ENCODE assay signal across 22 cellular contexts in genomic region chr11:72711141-72711540, GRCh38. TPM values are rescaled to one million over a fixed set of nuclear protein-coding genes. Genes with fewer than 3 reads are reported as not detected.
DNase-seq lines count a peak whose midpoint lies in the region; ATAC-seq, FAIRE-seq and TF ChIP-seq lines count a peak whose summit lies in the region.
"Had no signal": no experiment of that assay in that cellular context is flagged by ENCODE, and none has a peak within 500 bp of the region (broad histone marks: within the 10 kb centered on the region; RNA-seq: fewer than 3 reads in every experiment).

No MANE protein-coding gene starts in this region.

- POLR2A ChIA-PET in WTC11 (lab: Charles Lee): no interaction called here

- H4K20me1 ChIP-seq in H9 (ENCODE audit: control insufficient read depth, insufficient read depth, insufficient read length) (peaks cover 4% of the 10 kb centered on the region), osteoblast (ENCODE audit: insufficient read depth, low read length) (peaks cover 45% of the 10 kb centered on the region)

- no peak overlapping the region for H2BK20ac ChIP-seq in H9 (ENCODE audit: low read depth, low read length, poor library complexity, severe bottlenecking)

- no peak overlapping the region for H3K14ac ChIP-seq in H9 (ENCODE audit: insufficient read depth, low read length)

- H2BK5ac ChIP-seq in H9 (ENCODE audit: insufficient read length, low read length): no peak overlapping the region

- H3K4me2 ChIP-seq in H9 (ENCODE audit: insufficient read depth, insufficient read length, low read length) (no peak overlapping the region), osteoblast (ENCODE audit: insufficient read depth, low read length) (no peak overlapping the region)

- no peak overlapping the region for H3K56ac ChIP-seq in H9 (ENCODE audit: insufficient read length, low read depth, low read length)

- no peak overlapping the region for H2AK5ac ChIP-seq in H9 (ENCODE audit: insufficient read length, low read length)

- no peak overlapping the region for H4K5ac ChIP-seq in H9 (ENCODE audit: insufficient read length, low read depth, low read length)

- H3K27ac Mint-ChIP-seq in H9 (peak overlapping the region; percentile 24 to 79 (median 28); a peak in 4 of 7 replicates), WTC11 (peak overlapping the region; percentile 87)
- peak overlapping the region; percentile 21 to 58 for H3K27ac Mint-ChIP-seq in natural killer cell treated with Interleukin-12 subunit alpha and Interleukin-12 subunit beta and Interleukin-15 and Interleukin-18, amount 100 ng/mL, for 72 hours
- H3K27ac Mint-ChIP-seq: B cell had no signal

- H2BK12ac ChIP-seq in H9 (ENCODE audit: insufficient read length, low read depth, low read length): no peak overlapping the region

- H3K79me1 ChIP-seq in H9 (ENCODE audit: insufficient read depth, low read depth, low read length, poor library complexity, severe bottlenecking): no peaks in the 10 kb centered on the region

- H2BK120ac ChIP-seq in H9 (ENCODE audit: low read depth, low read length, poor library complexity, severe bottlenecking): no peak overlapping the region

- H3K4me3 Mint-ChIP-seq in H9 (no peak overlapping the region), WTC11 (no peak overlapping the region)
- H3K4me3 Mint-ChIP-seq in natural killer cell treated with Interleukin-12 subunit alpha and Interleukin-12 subunit beta and Interleukin-15 and Interleukin-18, amount 100 ng/mL, for 72 hours: no peak overlapping the region
- H3K4me3 Mint-ChIP-seq: B cell had no signal

- H3K9me3 ChIP-seq in H9 (ENCODE audit: control insufficient read depth, low read depth, low read length) (no peaks in the 10 kb centered on the region), osteoblast (ENCODE audit: low read depth, low read length) (no peaks in the 10 kb centered on the region)

- H3K36me3 ChIP-seq in osteoblast (ENCODE audit: insufficient read depth, low read length): peaks cover 29% of the 10 kb centered on the region

- H2BK15ac ChIP-seq in H9 (ENCODE audit: low read depth, low read length): no peak overlapping the region

- H4K8ac ChIP-seq in H9 (replicated peaks; ENCODE audit: insufficient read length, low read depth, low read length): no peak overlapping the region

- H3K27ac ChIP-seq in H9 (ENCODE audit: insufficient read length, low read depth, low read length) (no peak overlapping the region), osteoblast (ENCODE audit: low read depth, low read length) (no peak overlapping the region)
- H3K27ac ChIP-seq: RWPE1 had no signal

- H3K4me1 Mint-ChIP-seq in H9: peaks cover 24 to 41% of the 10 kb centered on the region in 2 experiments
- peaks cover 25% of the 10 kb centered on the region for H3K4me1 Mint-ChIP-seq in WTC11
- peaks cover 16 to 47% of the 10 kb centered on the region in 2 donors for H3K4me1 Mint-ChIP-seq in natural killer cell treated with Interleukin-12 subunit alpha and Interleukin-12 subunit beta and Interleukin-15 and Interleukin-18, amount 100 ng/mL, for 72 hours (ENCODE audit: low read depth in 2 of 2)

- H3K4ac ChIP-seq in H9 (ENCODE audit: low read depth, low read length): no peak overlapping the region

- no peaks in the 10 kb centered on the region for H3K27me3 ChIP-seq in H9 (ENCODE audit: insufficient read depth, low read length)
- H3K27me3 ChIP-seq in osteoblast (ENCODE audit: insufficient read depth, low read length): no peaks in the 10 kb centered on the region

- H3K23me2 ChIP-seq in H9 (ENCODE audit: insufficient read length, low read depth, low read length, poor library complexity, severe bottlenecking): peaks cover 2% of the 10 kb centered on the region

- H3K27me3 Mint-ChIP-seq in H9 (ENCODE audit: low read depth) (no peaks in the 10 kb centered on the region), WTC11 (ENCODE audit: low read depth) (no peaks in the 10 kb centered on the region)
- no peaks in the 10 kb centered on the region for H3K27me3 Mint-ChIP-seq in natural killer cell treated with Interleukin-12 subunit alpha and Interleukin-12 subunit beta and Interleukin-15 and Interleukin-18, amount 100 ng/mL, for 72 hours
- H3K27me3 Mint-ChIP-seq: B cell had no signal

- no peak overlapping the region for H4K91ac ChIP-seq in H9 (ENCODE audit: insufficient read length, low read depth, low read length)

- no peak overlapping the region for H3K9ac ChIP-seq in H9 (ENCODE audit: extremely low read depth, insufficient read length, low read length)

- ATAC-seq in WTC11: no peak
- ATAC-seq in natural killer cell treated with Interleukin-12 subunit alpha and Interleukin-12 subunit beta and Interleukin-15 and Interleukin-18, amount 100 ng/mL, for 72 hours: no peak
- no peak for ATAC-seq in HG02798 (IDR thresholded peaks at IDR 0.05; ENCODE audit: poor library complexity, unreplicated experiment)

- H3K9me3 Mint-ChIP-seq in H9 (no peaks in the 10 kb centered on the region), WTC11 (no peaks in the 10 kb centered on the region)
- H3K9me3 Mint-ChIP-seq in natural killer cell treated with Interleukin-12 subunit alpha and Interleukin-12 subunit beta and Interleukin-15 and Interleukin-18, amount 100 ng/mL, for 72 hours: no peaks in the 10 kb centered on the region

- H2AFZ ChIP-seq in H9 (ENCODE audit: low read length) (no peak overlapping the region), osteoblast (ENCODE audit: low read length) (no peak overlapping the region)

- H3K4me1 ChIP-seq in H9 (ENCODE audit: insufficient read depth, low read length) (peaks cover 5% of the 10 kb centered on the region; the same call in 1 of the 2 replicates), osteoblast (ENCODE audit: insufficient read depth, low read length) (peaks cover 7% of the 10 kb centered on the region)

- no peak for FAIRE-seq in RCC 7860 (lab: Jason Lieb, UNC)
- FAIRE-seq: GM12892 had no signal

- H3K23ac ChIP-seq in H9 (ENCODE audit: insufficient read length, low read depth, low read length): no peak overlapping the region

- H3T11ph ChIP-seq in H9 (ENCODE audit: low read length): no peak overlapping the region

- no CpG with 5 or more reads among the region's 9 CpGs for WGBS in H9 (ENCODE audit: extremely low coverage, insufficient read length, low lambda C conversion rate)

- CTCF ChIA-PET in WTC11 (lab: Charles Lee): interaction anchor here (2.5 kb wide), 1 partner anchor 27 kb away, joined by 9 read pairs; no protein-coding TSS in a partner anchor

- DNase-seq in H9 (no peak), WTC11 (ENCODE audit: low spot score) (no peak), osteoblast (ENCODE audit: insufficient read length, low spot score, missing footprints) (peak; percentile 57), RCC 7860 (ENCODE audit: low spot score) (no peak), NCI-H2196 treated with DMSO at 0.1 percent for 48 hours (lab: John Stamatoyannopoulos, UW; ENCODE audit: unreplicated experiment) (no peak)
- no peak for DNase-seq in natural killer cell treated with Interleukin-12 subunit alpha and Interleukin-12 subunit beta and Interleukin-15 and Interleukin-18, amount 100 ng/mL, for 72 hours (ENCODE audit: low spot score)
- DNase-seq: Calu3, DMS79 treated with DMSO at 0.1 percent for 48 hours, GOT3, HCEC 1CT, Karpas-422, NCI-H1092, NCI-H1436, NCI-H187, NCI-H2081 treated with DMSO at 0.1 percent for 48 hours, NCI-H2171 treated with DMSO at 0.1 percent for 48 hours, NCI-H526 treated with DMSO at 0.1 percent for 48 hours, SHP77 had no signal

- H3K36me3 Mint-ChIP-seq in H9 (ENCODE audit: insufficient read depth in 1 of 3, low read depth in 3 of 3): peaks cover 13 to 48% (median 27%) of the 10 kb centered on the region in 3 experiments; a peak in 6 of 7 replicates
- H3K36me3 Mint-ChIP-seq in WTC11: peaks cover 15% of the 10 kb centered on the region; the same call in 1 of the 2 replicates
- no peaks in the 10 kb centered on the region for H3K36me3 Mint-ChIP-seq in natural killer cell treated with Interleukin-12 subunit alpha and Interleukin-12 subunit beta and Interleukin-15 and Interleukin-18, amount 100 ng/mL, for 72 hours

- no peaks in the 10 kb centered on the region for H3K79me2 ChIP-seq in H9 (ENCODE audit: insufficient read depth, low read length)
- H3K79me2 ChIP-seq in osteoblast (ENCODE audit: insufficient read depth, low read length): peaks cover 33% of the 10 kb centered on the region

- H3K4me3 ChIP-seq in osteoblast (ENCODE audit: insufficient read depth, low read length): no peak overlapping the region

- no peak overlapping the region for H3K18ac ChIP-seq in H9 (ENCODE audit: insufficient read length, low read depth, low read length)

- TF ChIP-seq CTCF in H9 (conservative IDR thresholded peaks at IDR 0.05) (no peak), WTC11 (IDR thresholded peaks at IDR 0.05) (no peak), osteoblast (IDR thresholded peaks at IDR 0.05; ENCODE audit: extremely low read depth, low read depth, low read length) (no peak)

TF ChIP-seq in WTC11, 78 proteins besides CTCF, POLR2A, EP300 and RAD21 (continues in another document):
- no peak for TF ChIP-seq NFE2L1 (CRISPR knock-in tag; IDR thresholded peaks at IDR 0.05)

RNA-seq across cellular contexts. Expression of gene PDE2A, which starts 36.9 kb away (rescaled TPM):
- total RNA-seq in H9 (2021) (3.4 and 4.3 TPM in 2 replicates), WTC11 (2021) (3.7 to 5.0 TPM (median 4.9 TPM) in 3 replicates), osteoblast (0.36 and 0.59 TPM in 2 replicates)
- 1 to 10 TPM; 2.5 to 7.7 TPM for total RNA-seq in natural killer cell treated with Interleukin-12 subunit alpha and Interleukin-12 subunit beta and Interleukin-15 and Interleukin-18, amount 100 ng/mL, for 72 hours

RNA-seq across cellular contexts. Expression of gene ARAP1, which starts 41.1 kb away (rescaled TPM):
- total RNA-seq in H9 (2021) (59.4 and 63.0 TPM in 2 replicates), WTC11 (2021) (76.4 to 98.8 TPM (median 78.3 TPM) in 3 replicates), osteoblast (91.6 and 95.2 TPM in 2 replicates)
- 100 to 1,000 TPM; 206 to 220 TPM for total RNA-seq in natural killer cell treated with Interleukin-12 subunit alpha and Interleukin-12 subunit beta and Interleukin-15 and Interleukin-18, amount 100 ng/mL, for 72 hours

Comparison
In these comparisons a context has a peak if more than half of its experiments do, and no peak if none do; other contexts are left out.
1. H3K27ac Mint-ChIP-seq: peak in every context shown above with its lines; median percentile 87 in WTC11; 40 in natural killer cell treated with Interleukin-12 subunit alpha and Interleukin-12 subunit beta and Interleukin-15 and Interleukin-18, amount 100 ng/mL, for 72 hours; 28 in H9.